8 cellular contexts compared by ENCODE assay signal in genomic region chr7:149027560-149028345, GRCh38. TPM values are rescaled to one million over a fixed set of nuclear protein-coding genes. Genes with fewer than 3 reads are reported as not detected.
DNase-seq lines count a peak whose midpoint lies in the region; ATAC-seq, FAIRE-seq and TF ChIP-seq lines count a peak whose summit lies in the region.

No MANE protein-coding gene starts in this region.

- peak overlapping the region; percentile 93 for H3K27ac Mint-ChIP-seq in central memory CD8-positive, alpha-beta T cell (ENCODE audit: low read depth)

- H3K4me1 ChIP-seq in mesenchymal stem cell (ENCODE audit: control insufficient read depth, insufficient read depth, low read depth, low read length) (peaks cover 10% of the 10 kb centered on the region), uterus (peaks cover 0 to 4% of the 10 kb centered on the region in 2 donors)

- H3K9ac ChIP-seq in mesenchymal stem cell (ENCODE audit: low read length), result peak overlapping the region; percentile 92

- TF ChIP-seq POLR2A in NB4 (IDR thresholded peaks at IDR 0.05; ENCODE audit: extremely low read depth, insufficient read length), result no peak
- TF ChIP-seq POLR2A in uterus (IDR thresholded peaks at IDR 0.05), result no peak
- no peak for TF ChIP-seq POLR2A in GM12891 (IDR thresholded peaks at IDR 0.05; ENCODE audit: low read depth, low read length)

- no peak overlapping the region for H3K14ac ChIP-seq in mesenchymal stem cell (ENCODE audit: low read length in 2 of 2)

- TF ChIP-seq CTCF in NB4 (IDR thresholded peaks at IDR 0.05; ENCODE audit: low read depth, low read length) (no peak), uterus (IDR thresholded peaks at IDR 0.05) (no peak)

- peak overlapping the region; percentile 65 to 68 for H3K4ac ChIP-seq in mesenchymal stem cell (ENCODE audit: low read depth in 1 of 2, low read length in 2 of 2)

- no peaks in the 10 kb centered on the region for H3K27me3 Mint-ChIP-seq in central memory CD8-positive, alpha-beta T cell

- under 1% methylated on average over 43 of the region's 43 CpGs for WGBS in mesenchymal stem cell

- H3K9me3 ChIP-seq in mesenchymal stem cell (ENCODE audit: control insufficient read depth, low read length) (no peaks in the 10 kb centered on the region), uterus (no peaks in the 10 kb centered on the region)

- FAIRE-seq in GM12891 (lab: Jason Lieb, UNC), result no peak

- H3K36me3 ChIP-seq in mesenchymal stem cell (ENCODE audit: control insufficient read depth in 1 of 2, insufficient read depth in 2 of 2, low read depth in 1 of 2, low read length in 2 of 2) (peaks cover 0 to 2% of the 10 kb centered on the region in 2 experiments), uterus (no peaks in the 10 kb centered on the region)

- H4K8ac ChIP-seq in mesenchymal stem cell (ENCODE audit: low read length), result peak overlapping the region; percentile 73

- H3K4me1 Mint-ChIP-seq in central memory CD8-positive, alpha-beta T cell, result peaks cover 54% of the 10 kb centered on the region

- H3K79me1 ChIP-seq in mesenchymal stem cell (replicated peaks; ENCODE audit: low read length, poor library complexity, severe bottlenecking), result no peaks in the 10 kb centered on the region

- peaks cover 14% of the 10 kb centered on the region for H3K36me3 Mint-ChIP-seq in central memory CD8-positive, alpha-beta T cell (ENCODE audit: insufficient read depth)

- H2AFZ ChIP-seq in mesenchymal stem cell (ENCODE audit: low read depth, low read length), result peak overlapping the region; percentile 83

- H3K27ac ChIP-seq in mesenchymal stem cell (ENCODE audit: low read length, poor library complexity, severe bottlenecking), result peak overlapping the region; percentile 74
- H3K27ac ChIP-seq in uterus, result peak overlapping the region; percentile 86 to 93

- intact Hi-C loops in uterus (cut with DNase I; ENCODE audit: low total_unique reads), result no loop called here

- DNase-seq in Daoy (ENCODE audit: low read depth) (peak; percentile 29), NB4 (ENCODE audit: low read depth) (peak; percentile 33), mesenchymal stem cell (peak; percentile 54), uterus (no peak), NCI-H2196 treated with DMSO at 0.1 percent for 48 hours (lab: John Stamatoyannopoulos, UW; ENCODE audit: unreplicated experiment) (no peak), GM12891 (ENCODE audit: insufficient read length, low spot score) (no peak)
- no peak for DNase-seq in central memory CD8-positive, alpha-beta T cell (ENCODE audit: low spot score in 2 of 2)

- peak overlapping the region; percentile 91 for H4K91ac ChIP-seq in mesenchymal stem cell (ENCODE audit: low read length)

- H2AK5ac ChIP-seq in mesenchymal stem cell (ENCODE audit: low read length, severe bottlenecking), result no peak overlapping the region

- H3K18ac ChIP-seq in mesenchymal stem cell (ENCODE audit: low read depth in 1 of 2, low read length in 2 of 2), result peak overlapping the region; percentile 76 to 89

- no peak overlapping the region for H2BK12ac ChIP-seq in mesenchymal stem cell (ENCODE audit: low read length in 2 of 2)

- peak overlapping the region; percentile 81 for H3K4me2 ChIP-seq in mesenchymal stem cell (ENCODE audit: low read length, poor library complexity, severe bottlenecking)

- peak overlapping the region; percentile 94 for H2BK15ac ChIP-seq in mesenchymal stem cell (ENCODE audit: low read depth, poor library complexity, severe bottlenecking)

- ATAC-seq in central memory CD8-positive, alpha-beta T cell (replicated peaks; ENCODE audit: extremely low read depth, poor library complexity, severe bottlenecking), result no peak
- no peak for ATAC-seq in GM21737 (IDR thresholded peaks at IDR 0.05; ENCODE audit: unreplicated experiment)

- H2BK120ac ChIP-seq in mesenchymal stem cell (ENCODE audit: low read depth, low read length), result peak overlapping the region; percentile 67

- H3K4me3 ChIP-seq in NB4 (ENCODE audit: low read depth, low read length), result peak overlapping the region; percentile 90
- H3K4me3 ChIP-seq in mesenchymal stem cell (ENCODE audit: insufficient read depth in 1 of 2, low read depth in 1 of 2, low read length in 2 of 2), result peak overlapping the region; percentile 85 to 96
- peak overlapping the region; percentile 51 to 95 for H3K4me3 ChIP-seq in uterus

- H3K27me3 ChIP-seq in mesenchymal stem cell (ENCODE audit: control insufficient read depth in 1 of 2, insufficient read depth in 1 of 2, low read length in 2 of 2), result no peaks in the 10 kb centered on the region
- H3K27me3 ChIP-seq in uterus, result no peaks in the 10 kb centered on the region

- no peak overlapping the region for H3K23ac ChIP-seq in mesenchymal stem cell (ENCODE audit: low read length in 2 of 2)

- H2BK5ac ChIP-seq in mesenchymal stem cell (ENCODE audit: low read depth, low read length, poor library complexity, severe bottlenecking), result peak overlapping the region; percentile 74

- no peaks in the 10 kb centered on the region for H3K9me3 Mint-ChIP-seq in central memory CD8-positive, alpha-beta T cell

- H3K4me3 Mint-ChIP-seq in central memory CD8-positive, alpha-beta T cell, result peak overlapping the region; percentile 84

TF ChIP-seq in GM12891, 5 proteins besides CTCF, POLR2A, EP300 and RAD21:
- TF ChIP-seq SPI1 (IDR thresholded peaks at IDR 0.05; ENCODE audit: low read depth, low read length) (no peak), POU2F2 (IDR thresholded peaks at IDR 0.05; ENCODE audit: low read depth, low read length) (no peak), PAX5 (IDR thresholded peaks at IDR 0.05; ENCODE audit: insufficient read depth, low read length, severe bottlenecking) (no peak), POLR2AphosphoS5 (IDR thresholded peaks at IDR 0.05; ENCODE audit: low read depth, low read length) (no peak), TAF1 (IDR thresholded peaks at IDR 0.05; ENCODE audit: low read depth, low read length) (no peak)

RNA-seq across cellular contexts. Expression of gene PDIA4, which starts 0.6 kb away (rescaled TPM):
- 332 and 349 TPM in 2 replicates for total RNA-seq in Daoy (2014; rRNA removed; shearing (Covaris generic))
- polyA plus RNA-seq in mesenchymal stem cell (2013, experiment 1 of 2), result 239 TPM
- polyA plus RNA-seq in mesenchymal stem cell (2013, experiment 2 of 2), result 246 TPM
- 100 to 1,000 TPM in 1 of 4 donors, 10 to 100 TPM in 3; 34.6 to 169 (median 68.7) TPM for total RNA-seq in uterus
- polyA plus RNA-seq in GM12891 (2012; ENCODE audit: low read depth, missing spikeins), result 65.8 TPM

Comparison
In these comparisons a context has a peak if more than half of its experiments do, and no peak if none do; other contexts are left out.
1. DNase-seq: peak in Daoy (single experiment), NB4 (single experiment) and mesenchymal stem cell (single experiment); none in central memory CD8-positive, alpha-beta T cell (0 of 2), uterus (0 of 2), NCI-H2196 treated with DMSO at 0.1 percent for 48 hours (single experiment) and GM12891 (single experiment).
2. Peak in every context shown above with its lines, with median percentiles within 50 percentile points of each other: H3K4me3 ChIP-seq.